In genomic region chr3:8962226-8962861, GRCh38 we compare ENCODE assay signal across 1 cellular context.
TF ChIP-seq lines count a peak whose summit lies in the region.

No MANE protein-coding gene starts in this region.

TF ChIP-seq in HepG2, 621 proteins besides CTCF, POLR2A, EP300 and RAD21 (continued from another document):
- TF ChIP-seq, protein P1, sequence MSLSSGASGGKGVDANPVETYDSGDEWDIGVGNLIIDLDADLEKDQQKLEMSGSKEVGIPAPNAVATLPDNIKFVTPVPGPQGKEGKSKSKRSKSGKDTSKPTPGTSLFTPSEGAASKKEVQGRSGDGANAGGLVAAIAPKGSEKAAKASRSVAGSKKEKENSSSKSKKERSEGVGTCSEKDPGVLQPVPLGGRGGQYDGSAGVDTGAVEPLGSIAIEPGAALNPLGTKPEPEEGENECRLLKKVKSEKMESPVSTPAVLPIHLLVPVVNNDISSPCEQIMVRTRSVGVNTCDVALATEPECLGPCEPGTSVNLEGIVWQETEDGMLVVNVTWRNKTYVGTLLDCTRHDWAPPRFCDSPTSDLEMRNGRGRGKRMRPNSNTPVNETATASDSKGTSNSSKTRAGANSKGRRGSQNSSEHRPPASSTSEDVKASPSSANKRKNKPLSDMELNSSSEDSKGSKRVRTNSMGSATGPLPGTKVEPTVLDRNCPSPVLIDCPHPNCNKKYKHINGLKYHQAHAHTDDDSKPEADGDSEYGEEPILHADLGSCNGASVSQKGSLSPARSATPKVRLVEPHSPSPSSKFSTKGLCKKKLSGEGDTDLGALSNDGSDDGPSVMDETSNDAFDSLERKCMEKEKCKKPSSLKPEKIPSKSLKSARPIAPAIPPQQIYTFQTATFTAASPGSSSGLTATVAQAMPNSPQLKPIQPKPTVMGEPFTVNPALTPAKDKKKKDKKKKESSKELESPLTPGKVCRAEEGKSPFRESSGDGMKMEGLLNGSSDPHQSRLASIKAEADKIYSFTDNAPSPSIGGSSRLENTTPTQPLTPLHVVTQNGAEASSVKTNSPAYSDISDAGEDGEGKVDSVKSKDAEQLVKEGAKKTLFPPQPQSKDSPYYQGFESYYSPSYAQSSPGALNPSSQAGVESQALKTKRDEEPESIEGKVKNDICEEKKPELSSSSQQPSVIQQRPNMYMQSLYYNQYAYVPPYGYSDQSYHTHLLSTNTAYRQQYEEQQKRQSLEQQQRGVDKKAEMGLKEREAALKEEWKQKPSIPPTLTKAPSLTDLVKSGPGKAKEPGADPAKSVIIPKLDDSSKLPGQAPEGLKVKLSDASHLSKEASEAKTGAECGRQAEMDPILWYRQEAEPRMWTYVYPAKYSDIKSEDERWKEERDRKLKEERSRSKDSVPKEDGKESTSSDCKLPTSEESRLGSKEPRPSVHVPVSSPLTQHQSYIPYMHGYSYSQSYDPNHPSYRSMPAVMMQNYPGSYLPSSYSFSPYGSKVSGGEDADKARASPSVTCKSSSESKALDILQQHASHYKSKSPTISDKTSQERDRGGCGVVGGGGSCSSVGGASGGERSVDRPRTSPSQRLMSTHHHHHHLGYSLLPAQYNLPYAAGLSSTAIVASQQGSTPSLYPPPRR (CRISPR knock-in tag; IDR thresholded peaks at IDR 0.05; ENCODE audit: borderline replicate concordance), result no peak
- TF ChIP-seq, protein P2, sequence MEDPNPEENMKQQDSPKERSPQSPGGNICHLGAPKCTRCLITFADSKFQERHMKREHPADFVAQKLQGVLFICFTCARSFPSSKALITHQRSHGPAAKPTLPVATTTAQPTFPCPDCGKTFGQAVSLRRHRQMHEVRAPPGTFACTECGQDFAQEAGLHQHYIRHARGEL (CRISPR knock-in tag; IDR thresholded peaks at IDR 0.05), result no peak
- TF ChIP-seq ATF6 (CRISPR knock-in tag; conservative IDR thresholded peaks at IDR 0.05) (no peak), TRIM22 (IDR thresholded peaks at IDR 0.05) (no peak), SP140L (CRISPR knock-in tag; IDR thresholded peaks at IDR 0.05; ENCODE audit: borderline replicate concordance) (no peak), ZNF543 (CRISPR knock-in tag; IDR thresholded peaks at IDR 0.05) (no peak)
